19 cellular contexts compared by ENCODE assay signal in the genomic region with DNA sequence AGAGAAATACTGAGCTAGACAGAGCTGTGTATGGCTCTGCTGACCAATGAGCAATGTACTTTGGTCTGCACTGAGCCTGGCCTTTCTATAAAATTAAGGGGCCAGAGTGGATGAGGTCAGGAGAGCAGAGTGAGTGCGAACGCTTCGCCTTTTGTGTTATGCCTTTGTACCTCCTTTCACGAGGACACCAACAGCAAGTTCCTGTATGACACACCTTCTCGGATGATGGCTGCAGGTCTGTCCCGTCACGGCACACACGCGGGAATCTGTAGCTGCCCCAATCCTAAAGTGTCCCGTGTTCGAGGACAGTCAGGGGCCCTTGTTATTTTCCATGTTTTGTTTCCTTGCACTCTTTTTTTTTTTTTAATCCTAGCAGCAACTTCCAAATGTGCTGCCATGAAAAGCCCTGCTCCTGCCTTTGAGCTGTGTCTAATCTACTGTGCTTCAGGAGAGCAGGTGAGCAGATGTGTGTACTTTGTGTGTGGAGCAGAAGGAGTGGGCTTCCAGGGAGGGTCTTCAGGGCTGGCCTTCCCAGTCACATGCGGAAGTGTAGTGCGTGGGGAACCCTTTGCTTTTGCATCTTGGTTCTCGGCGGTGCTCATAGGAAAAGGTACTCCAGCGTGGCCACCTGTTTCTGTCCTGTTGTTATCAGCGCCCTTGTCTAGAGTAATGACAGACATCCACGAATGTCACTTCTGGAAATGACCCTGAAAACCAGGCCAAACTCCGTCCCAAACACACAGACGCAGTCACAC.
DNase-seq lines count a peak whose midpoint lies in the region; ATAC-seq and TF ChIP-seq lines count a peak whose summit lies in the region.
"Had no signal": no experiment of that assay in that cellular context is flagged by ENCODE, and none has a peak within 500 bp of the region (broad histone marks: within the 10 kb centered on the region; RNA-seq: fewer than 3 reads in every experiment).

No MANE protein-coding gene starts in this region.

- no peak overlapping the region for H3K4me3 Mint-ChIP-seq in activated CD8-positive, alpha-beta memory T cell treated with anti-CD3 and anti-CD28 coated beads, Interleukin-2, amount 10 ng/mL, durations not matched to agents 7 days and 5 days
- no peak overlapping the region for H3K4me3 Mint-ChIP-seq in nephron progenitor cell
- H3K4me3 Mint-ChIP-seq: CD8-positive, alpha-beta T cell had no signal

- no peaks in the 10 kb centered on the region for H3K9me3 Mint-ChIP-seq in activated CD8-positive, alpha-beta memory T cell treated with anti-CD3 and anti-CD28 coated beads, Interleukin-2, amount 10 ng/mL, durations not matched to agents 7 days and 5 days (ENCODE audit: low read depth)
- H3K9me3 Mint-ChIP-seq in nephron progenitor cell: peaks cover 19% of the 10 kb centered on the region
- H3K9me3 Mint-ChIP-seq: CD8-positive, alpha-beta T cell had no signal

- H3K27me3 ChIP-seq in ascending aorta: no peaks in the 10 kb centered on the region
- no peaks in the 10 kb centered on the region for H3K27me3 ChIP-seq in stomach smooth muscle (ENCODE audit: control insufficient read depth in 1 of 2, insufficient read depth in 2 of 2, low read length in 2 of 2)
- no peaks in the 10 kb centered on the region for H3K27me3 ChIP-seq in ovary

- no peak for TF ChIP-seq POLR2A in ovary (IDR thresholded peaks at IDR 0.05)

- H3K9me3 ChIP-seq in ascending aorta (no peaks in the 10 kb centered on the region), stomach smooth muscle (ENCODE audit: control insufficient read depth in 2 of 2, low read length in 2 of 2) (no peaks in the 10 kb centered on the region), ovary (no peaks in the 10 kb centered on the region)

- no peak for TF ChIP-seq EP300 in ovary (IDR thresholded peaks at IDR 0.05)

- CTCF ChIA-PET in activated CD8-positive, alpha-beta memory T cell treated with anti-CD3 and anti-CD28 coated beads, Interleukin-2, amount 10 ng/mL, durations not matched to agents 7 days and 5 days (lab: Charles Lee): no interaction called here

- H3K27me3 Mint-ChIP-seq in activated CD8-positive, alpha-beta memory T cell treated with anti-CD3 and anti-CD28 coated beads, Interleukin-2, amount 10 ng/mL, durations not matched to agents 7 days and 5 days: no peaks in the 10 kb centered on the region
- H3K27me3 Mint-ChIP-seq in nephron progenitor cell (ENCODE audit: low read depth, poor library complexity): peaks cover 12% of the 10 kb centered on the region

- no peak overlapping the region for H3K4me3 ChIP-seq in ascending aorta
- H3K4me3 ChIP-seq in stomach smooth muscle (ENCODE audit: low read length in 2 of 2): no peak overlapping the region
- no peak overlapping the region for H3K4me3 ChIP-seq in ovary
- H3K4me3 ChIP-seq: GM23248 had no signal

- ATAC-seq in activated CD8-positive, alpha-beta memory T cell treated with anti-CD3 and anti-CD28 coated beads, Interleukin-2, amount 10 ng/mL, durations not matched to agents 7 days and 5 days: no peak
- no peak for ATAC-seq in GM21528 (IDR thresholded peaks at IDR 0.05; ENCODE audit: low FRiP score, unreplicated experiment)
- ATAC-seq: CD8-positive, alpha-beta T cell; PC-3 had no signal

- TF ChIP-seq CTCF in ascending aorta (IDR thresholded peaks at IDR 0.05) (no peak), nephron progenitor cell (IDR thresholded peaks at IDR 0.05) (no peak), ovary (IDR thresholded peaks at IDR 0.05) (no peak)

- H3K4me1 Mint-ChIP-seq in activated CD8-positive, alpha-beta memory T cell treated with anti-CD3 and anti-CD28 coated beads, Interleukin-2, amount 10 ng/mL, durations not matched to agents 7 days and 5 days: no peaks in the 10 kb centered on the region
- peaks cover 65% of the 10 kb centered on the region for H3K4me1 Mint-ChIP-seq in nephron progenitor cell

- 94 to 96% (median 95%) methylated on average over 20 of the region's 20 CpGs for WGBS in ovary, 3 donors

- no peak overlapping the region for H3K27ac Mint-ChIP-seq in activated CD8-positive, alpha-beta memory T cell treated with anti-CD3 and anti-CD28 coated beads, Interleukin-2, amount 10 ng/mL, durations not matched to agents 7 days and 5 days
- peak overlapping the region; percentile 69 for H3K27ac Mint-ChIP-seq in nephron progenitor cell
- H3K27ac Mint-ChIP-seq: CD8-positive, alpha-beta T cell had no signal

- no peaks in the 10 kb centered on the region for H3K36me3 Mint-ChIP-seq in activated CD8-positive, alpha-beta memory T cell treated with anti-CD3 and anti-CD28 coated beads, Interleukin-2, amount 10 ng/mL, durations not matched to agents 7 days and 5 days
- H3K36me3 Mint-ChIP-seq in nephron progenitor cell (ENCODE audit: low read depth): peaks cover 4% of the 10 kb centered on the region
- H3K36me3 Mint-ChIP-seq: CD8-positive, alpha-beta T cell had no signal

- H3K9ac ChIP-seq in stomach smooth muscle (ENCODE audit: low read length in 2 of 2): no peak overlapping the region
- H3K9ac ChIP-seq: GM23248, KMS-11 had no signal

- H3K27ac ChIP-seq in ascending aorta (peak overlapping the region; percentile 86 to 91), stomach smooth muscle (ENCODE audit: low read length) (peak overlapping the region; percentile 99), ovary (no peak overlapping the region)
- H3K27ac ChIP-seq: GM23248, KMS-11 had no signal

- intact Hi-C loops in ascending aorta (cut with DNase I): loop anchor here (1.0 to 10.0 kb wide), 8 partner anchors 55 to 1183 kb away; a partner anchor contains a TSS
- intact Hi-C loops in ovary (cut with DNase I): no loop called here

- peak; percentile 29 for DNase-seq in activated CD8-positive, alpha-beta memory T cell treated with anti-CD3 and anti-CD28 coated beads, Interleukin-2, amount 10 ng/mL, durations not matched to agents 7 days and 5 days
- no peak for DNase-seq in activated CD8-positive, alpha-beta memory T cell treated with anti-CD3 and anti-CD28 coated beads, Interleukin-2, amount 50 U/mL, for 48 hours
- DNase-seq in ascending aorta (ENCODE audit: low spot score in 2 of 2) (peak in 1 of 2 donors; percentile 50), nephron progenitor cell (no peak), ovary (no peak)
- DNase-seq in stimulated activated CD8-positive, alpha-beta memory T cell treated with anti-CD3 and anti-CD28 coated beads, Interleukin-4, amount 100 ng/mL, for 48 hours: no peak
- DNase-seq: CD8-positive, alpha-beta T cell; DMS79; HCEC 1CT; NCI-H1048; NCI-H146; NCI-H2081; NCI-H510A; NCI-H82; PC-3 had no signal

- peaks cover 22 to 50% of the 10 kb centered on the region in 2 donors for H3K4me1 ChIP-seq in ascending aorta
- H3K4me1 ChIP-seq in stomach smooth muscle (ENCODE audit: control insufficient read depth, insufficient read depth, low read length): peaks cover 52% of the 10 kb centered on the region
- peaks cover 9% of the 10 kb centered on the region for H3K4me1 ChIP-seq in ovary (ENCODE audit: insufficient read depth)

- no peaks in the 10 kb centered on the region for H3K36me3 ChIP-seq in ascending aorta
- H3K36me3 ChIP-seq in stomach smooth muscle (ENCODE audit: control insufficient read depth in 2 of 2, insufficient read depth in 2 of 2, low read length in 2 of 2): no peaks in the 10 kb centered on the region
- H3K36me3 ChIP-seq in ovary: no peaks in the 10 kb centered on the region

Comparison
In these comparisons a context has a peak if more than half of its experiments do, and no peak if none do; other contexts are left out.
1. H3K27ac ChIP-seq: peak in ascending aorta (2 of 2) and stomach smooth muscle (single experiment); none in ovary (0 of 2).